ENCODE assay signal across 8 cellular contexts in genomic region chr15:80418892-80419537, GRCh38. TPM values are rescaled to one million over a fixed set of nuclear protein-coding genes. Genes with fewer than 3 reads are reported as not detected.
DNase-seq lines count a peak whose midpoint lies in the region; ATAC-seq, FAIRE-seq and TF ChIP-seq lines count a peak whose summit lies in the region.

No MANE protein-coding gene starts in this region.

- no peak overlapping the region for H3K27ac Mint-ChIP-seq in activated naive CD4-positive, alpha-beta T cell treated with anti-CD3 and anti-CD28 coated beads, Interleukin-2, amount 50 U/mL, for 72 hours
- H3K27ac Mint-ChIP-seq in activated T-helper 2 cell treated with anti-CD3 and anti-CD28 coated beads, Interferon-gamma antibody, Interleukin-2, Interleukin-4, amounts not matched to agents 10 μg/mL and 5 μg/mL and 100 μg/mL, durations not matched to agents 14 hours and 24 hours and 36 hours, result no peak overlapping the region

- BruUV-seq in K562 (replicated peaks; lab: Mats Ljungman, UMichigan), result no TSS peak

- no peaks in the 10 kb centered on the region for H3K4me1 Mint-ChIP-seq in activated T-helper 2 cell treated with anti-CD3 and anti-CD28 coated beads, Interferon-gamma antibody, Interleukin-2, Interleukin-4, amounts not matched to agents 10 μg/mL and 5 μg/mL and 100 μg/mL, durations not matched to agents 14 hours and 24 hours and 36 hours (ENCODE audit: low read depth)

- H3K9me3 Mint-ChIP-seq in activated naive CD4-positive, alpha-beta T cell treated with anti-CD3 and anti-CD28 coated beads, Interleukin-2, amount 50 U/mL, for 72 hours, result no peaks in the 10 kb centered on the region
- H3K9me3 Mint-ChIP-seq in activated T-helper 2 cell treated with anti-CD3 and anti-CD28 coated beads, Interferon-gamma antibody, Interleukin-2, Interleukin-4, amounts not matched to agents 10 μg/mL and 5 μg/mL and 100 μg/mL, durations not matched to agents 14 hours and 24 hours and 36 hours, result no peaks in the 10 kb centered on the region

- no peaks in the 10 kb centered on the region for H3K9me1 ChIP-seq in K562 (ENCODE audit: control insufficient read depth, insufficient read depth, low read length)

- FAIRE-seq in K562 (lab: Jason Lieb, UNC), result peak; percentile 90

- H3K4me3 ChIP-seq in K562, result no peak overlapping the region

- in situ Hi-C loops in K562 (cut with MboI), result no loop called here

- peak in 1 of 2 experiments; percentile 43; a peak in 2 of 4 replicates for TF ChIP-seq RAD21 in K562 (CRISPR knock-in tag; conservative IDR thresholded peaks at IDR 0.05 in 1 of 2, IDR thresholded peaks at IDR 0.05 in 1 of 2)

- peaks cover 0 to 2% of the 10 kb centered on the region in 2 experiments; a peak in 2 of 5 replicates for H3K27me3 ChIP-seq in K562 (ENCODE audit: control insufficient read depth in 2 of 2, insufficient read depth in 2 of 2, low read length in 2 of 2)

- no peaks in the 10 kb centered on the region for H3K36me3 ChIP-seq in K562 (ENCODE audit: control insufficient read depth, insufficient read depth, low read length)

- no peak for TF ChIP-seq POLR2A in K562 (conservative IDR thresholded peaks at IDR 0.05)

- intact Hi-C loops in K562 (cut with micrococcal nuclease), result no loop called here
- intact Hi-C loops in left colon (cut with DNase I, micrococcal nuclease), result no loop called here
- intact Hi-C loops in activated T-helper 2 cell treated with anti-CD3 and anti-CD28 coated beads, Interferon-gamma antibody, Interleukin-2, Interleukin-4, amounts not matched to agents 10 μg/mL and 5 μg/mL and 100 μg/mL, durations not matched to agents 14 hours and 24 hours and 36 hours (cut with micrococcal nuclease), result no loop called here

- no peak overlapping the region for H3K4me2 ChIP-seq in K562 (ENCODE audit: insufficient read depth, low read length)

- H3K79me2 ChIP-seq in K562 (ENCODE audit: control insufficient read depth, insufficient read depth, low read length), result no peaks in the 10 kb centered on the region

- H4K20me1 ChIP-seq in K562 (replicated peaks; ENCODE audit: control insufficient read depth, insufficient read depth, low read length), result no peaks in the 10 kb centered on the region; the same call in none of the 2 replicates

- H3K27me3 Mint-ChIP-seq in activated T-helper 2 cell treated with anti-CD3 and anti-CD28 coated beads, Interferon-gamma antibody, Interleukin-2, Interleukin-4, amounts not matched to agents 10 μg/mL and 5 μg/mL and 100 μg/mL, durations not matched to agents 14 hours and 24 hours and 36 hours (ENCODE audit: low read depth), result peaks cover 21% of the 10 kb centered on the region

- POLR2A ChIA-PET in K562 (lab: Yijun Ruan, JAX), result interaction anchor here (0.6 kb wide), 1 partner anchor 21 kb away, joined by 4 read pairs; no protein-coding TSS in a partner anchor

- CTCF ChIA-PET in K562 (lab: Yijun Ruan, JAX; ENCODE audit: low intra/inter-chr PET ratio), result interaction anchor here (0.7 kb wide), 1 partner anchor 551 kb away, joined by 4 read pairs; no protein-coding TSS in a partner anchor

- H3K4me3 Mint-ChIP-seq in activated T-helper 2 cell treated with anti-CD3 and anti-CD28 coated beads, Interferon-gamma antibody, Interleukin-2, Interleukin-4, amounts not matched to agents 10 μg/mL and 5 μg/mL and 100 μg/mL, durations not matched to agents 14 hours and 24 hours and 36 hours (ENCODE audit: low read depth), result no peak overlapping the region

- no peak for TF ChIP-seq EP300 in K562 (IDR thresholded peaks at IDR 0.05; ENCODE audit: low read length)

- H3K4me1 ChIP-seq in K562 (replicated peaks in 1 of 2; ENCODE audit: control insufficient read depth in 2 of 2, insufficient read depth in 2 of 2, low read length in 2 of 2), result no peaks in the 10 kb centered on the region

- no peak overlapping the region for H3K9ac ChIP-seq in K562 (ENCODE audit: insufficient read depth in 1 of 2, low read depth in 2 of 2, low read length in 2 of 2)

- peak; percentile 63 to 71 (median 67) for TF ChIP-seq CTCF in K562 (IDR thresholded peaks at IDR 0.05 in 2 of 3, conservative IDR thresholded peaks at IDR 0.05 in 1 of 3; ENCODE audit: insufficient read depth in 2 of 3, low read depth in 1 of 3, low read length in 3 of 3)

- no peaks in the 10 kb centered on the region for H3K9me3 ChIP-seq in K562 (replicated peaks; ENCODE audit: control insufficient read depth, insufficient read depth, low read depth, low read length)

- H2AFZ ChIP-seq in K562 (ENCODE audit: low read depth, low read length), result no peak overlapping the region

- peak; percentile 79 for ATAC-seq in K562
- ATAC-seq in left colon, result peak; percentile 40
- no peak for ATAC-seq in activated naive CD4-positive, alpha-beta T cell treated with anti-CD3 and anti-CD28 coated beads, Interleukin-2, amount 50 U/mL, for 72 hours
- no peak for ATAC-seq in GM21786 (IDR thresholded peaks at IDR 0.05; ENCODE audit: unreplicated experiment)

- H3K36me3 Mint-ChIP-seq in activated naive CD4-positive, alpha-beta T cell treated with anti-CD3 and anti-CD28 coated beads, Interleukin-2, amount 50 U/mL, for 72 hours, result no peaks in the 10 kb centered on the region
- no peaks in the 10 kb centered on the region for H3K36me3 Mint-ChIP-seq in activated T-helper 2 cell treated with anti-CD3 and anti-CD28 coated beads, Interferon-gamma antibody, Interleukin-2, Interleukin-4, amounts not matched to agents 10 μg/mL and 5 μg/mL and 100 μg/mL, durations not matched to agents 14 hours and 24 hours and 36 hours (ENCODE audit: low read depth)

- H3K27ac ChIP-seq in K562 (ENCODE audit: extremely low read depth, low read depth, low read length), result no peak overlapping the region

- DNase-seq in SKM-1 treated with dmso at 0.1 percent for 144 hours (lab: John Stamatoyannopoulos, UW; ENCODE audit: unreplicated experiment) (peak; percentile 11), SKM-1 (lab: John Stamatoyannopoulos, UW; ENCODE audit: unreplicated experiment) (no peak), NCI-H1092 treated with DMSO at 0.1 percent for 48 hours (lab: John Stamatoyannopoulos, UW) (peak; percentile 19), K562 (ENCODE audit: extremely low read depth in 1 of 4, low spot score in 3 of 4) (peak; percentile 19 to 63 (median 33)), left colon (peak in 1 of 2 donors; percentile 35)
- DNase-seq in activated naive CD4-positive, alpha-beta T cell treated with anti-CD3 and anti-CD28 coated beads, Interleukin-2, amount 50 U/mL, for 72 hours (ENCODE audit: low spot score in 2 of 2), result no peak
- no peak for DNase-seq in activated T-helper 2 cell treated with anti-CD3 and anti-CD28 coated beads, Interferon-gamma antibody, Interleukin-2, Interleukin-4, amounts not matched to agents 10 μg/mL and 5 μg/mL and 100 μg/mL, durations not matched to agents 14 hours and 24 hours and 36 hours (ENCODE audit: low spot score)

- under 1% methylated on average over 10 of the region's 10 CpGs for WGBS in K562 (ENCODE audit: insufficient coverage, low coverage, missing lambda C conversion rate)

TF ChIP-seq in K562, 482 proteins besides CTCF, POLR2A, EP300 and RAD21 (continues in another document):
- TF ChIP-seq TGIF2 (CRISPR knock-in tag; IDR thresholded peaks at IDR 0.05), result no peak
- no peak for TF ChIP-seq GTF2E2 (tag; IDR thresholded peaks at IDR 0.05)
- TF ChIP-seq ZNF282 (CRISPR knock-in tag; IDR thresholded peaks at IDR 0.05), result no peak
- TF ChIP-seq HMG20B (CRISPR knock-in tag; IDR thresholded peaks at IDR 0.05), result no peak
- no peak for TF ChIP-seq NKRF (IDR thresholded peaks at IDR 0.05; ENCODE audit: borderline replicate concordance)

RNA-seq across cellular contexts. Expression of gene ARNT2, which starts 14.8 kb away (rescaled TPM):
- total RNA-seq in K562 (2011; cell fraction: chromatin; rRNA removed; ENCODE audit: low replicate concordance), result 0.07 TPM in 1 of 2 replicates, not detected in the other
- total RNA-seq in K562 (2011; cell fraction: nucleolus; rRNA removed), result under 0.01 TPM in 1 of 2 replicates, not detected in the other
- total RNA-seq in K562 (2011; cell fraction: nucleoplasm; rRNA removed), result 0.07 TPM in 1 of 2 replicates, not detected in the other
- total RNA-seq in K562 (2014; rRNA removed) (not detected in 2 replicates), K562 (2014; rRNA removed; fragmentation: Illumina TruSeq; extraction: Trizol) (not detected in 2 replicates), K562 (2015; rRNA removed; fragmentation: Illumina TruSeq; extraction: Trizol) (not detected in 2 replicates), K562 (2021) (not detected in 2 replicates), left colon (1 to 10 TPM; 2.0 to 4.9 TPM)
- polyA plus RNA-seq in K562 (2011; rRNA removed) (0.01 TPM in 1 of 2 replicates, not detected in the other), K562 (2014; fragmentation: Illumina TruSeq; extraction: Trizol) (not detected in 2 replicates), K562 (2014; fragmentation: Nextera tagmentation; extraction: Ambion mirVana) (not detected), K562 (2014; rRNA removed) (not detected in 2 replicates)
- 0.06 TPM in 1 of 2 replicates, not detected in the other for polyA plus RNA-seq in K562 (2011; cell fraction: cytosol; rRNA removed)
- polyA plus RNA-seq in K562 (2011; cell fraction: nucleus; rRNA removed), result 0.16 TPM in 1 of 2 replicates, not detected in the other
- 0.04 TPM in 1 of 2 replicates, not detected in the other for polyA plus RNA-seq in K562 (2012)
- polyA minus RNA-seq in K562 (2011; rRNA and poly(A)+ RNA removed), result not detected in 2 replicates
- not detected in 2 replicates for polyA minus RNA-seq in K562 (2011; cell fraction: cytosol; rRNA and poly(A)+ RNA removed)
- not detected in 2 replicates for polyA minus RNA-seq in K562 (2011; cell fraction: nucleus; rRNA and poly(A)+ RNA removed)
- total RNA-seq in activated naive CD4-positive, alpha-beta T cell treated with anti-CD3 and anti-CD28 coated beads, Interleukin-2, amount 50 U/mL, for 72 hours, result not detected
- total RNA-seq in activated T-helper 2 cell treated with anti-CD3 and anti-CD28 coated beads, Interferon-gamma antibody, Interleukin-2, Interleukin-4, amounts not matched to agents 10 μg/mL and 5 μg/mL and 100 μg/mL, durations not matched to agents 14 hours and 24 hours and 36 hours, result 0.28 TPM in 1 of 2 replicates, not detected in the other

Comparison
In these comparisons a context has a peak if more than half of its experiments do, and no peak if none do; other contexts are left out.
1. DNase-seq: peak in SKM-1 treated with dmso at 0.1 percent for 144 hours (single experiment), NCI-H1092 treated with DMSO at 0.1 percent for 48 hours (single experiment) and K562 (4 of 4); none in SKM-1 (single experiment), activated naive CD4-positive, alpha-beta T cell treated with anti-CD3 and anti-CD28 coated beads, Interleukin-2, amount 50 U/mL, for 72 hours (0 of 2) and activated T-helper 2 cell treated with anti-CD3 and anti-CD28 coated beads, Interferon-gamma antibody, Interleukin-2, Interleukin-4, amounts not matched to agents 10 μg/mL and 5 μg/mL and 100 μg/mL, durations not matched to agents 14 hours and 24 hours and 36 hours (single experiment).
2. ATAC-seq: peak in K562 (single experiment) and left colon (single experiment); none in activated naive CD4-positive, alpha-beta T cell treated with anti-CD3 and anti-CD28 coated beads, Interleukin-2, amount 50 U/mL, for 72 hours (0 of 2) and GM21786 (single experiment).